In genomic region chr1:113109908-113110554, GRCh38 we compare ENCODE assay signal across 10 cellular contexts. TPM values are rescaled to one million over a fixed set of nuclear protein-coding genes. Genes with fewer than 3 reads are reported as not detected.
A peak's percentile ranks its signal among the peaks of the same experiment; 100 is the strongest.
DNase-seq lines count a peak whose midpoint lies in the region; ATAC-seq and TF ChIP-seq lines count a peak whose summit lies in the region.
"Had no signal": no experiment of that assay in that cellular context is flagged by ENCODE, and none has a peak within 500 bp of the region (broad histone marks: within the 10 kb centered on the region; RNA-seq: fewer than 3 reads in every experiment).

No MANE protein-coding gene starts in this region.

- H4K8ac ChIP-seq in trophoblast cell (ENCODE audit: low read depth, low read length) = no peak overlapping the region

- no peaks in the 10 kb centered on the region for H3K27me3 Mint-ChIP-seq in activated T-cell treated with anti-CD3 and anti-CD28 coated beads, Interleukin-2, amount 50 U/mL, for 72 hours (ENCODE audit: low read depth)
- no peaks in the 10 kb centered on the region for H3K27me3 Mint-ChIP-seq in osteocyte (ENCODE audit: unreplicated experiment)
- H3K27me3 Mint-ChIP-seq: activated CD4-positive, alpha-beta T cell treated with anti-CD3 and anti-CD28 coated beads for 36 hours had no signal

- no peaks in the 10 kb centered on the region for H3K27me3 ChIP-seq in trophoblast cell (ENCODE audit: insufficient read depth, low read length)

- no peaks in the 10 kb centered on the region for H3K79me1 ChIP-seq in trophoblast cell (ENCODE audit: low read length)

- no peak overlapping the region for H3K18ac ChIP-seq in trophoblast cell (ENCODE audit: low read length)

- H3K9me3 ChIP-seq in trophoblast cell (ENCODE audit: insufficient read depth, low read depth, low read length) = no peaks in the 10 kb centered on the region

- H3K4me1 Mint-ChIP-seq in activated T-cell treated with anti-CD3 and anti-CD28 coated beads, Interleukin-2, amount 50 U/mL, for 72 hours (ENCODE audit: low read depth) = no peaks in the 10 kb centered on the region
- H3K4me1 Mint-ChIP-seq in osteocyte (ENCODE audit: unreplicated experiment) = no peaks in the 10 kb centered on the region
- H3K4me1 Mint-ChIP-seq: activated CD4-positive, alpha-beta T cell treated with anti-CD3 and anti-CD28 coated beads for 36 hours had no signal

- H2BK12ac ChIP-seq in trophoblast cell (ENCODE audit: low read length) = no peak overlapping the region

- H2BK120ac ChIP-seq in trophoblast cell (ENCODE audit: insufficient read depth, low read length, poor library complexity) = no peak overlapping the region

- DNase-seq in Daoy (ENCODE audit: low read depth) (peak; percentile 93), glomerular endothelial cell (ENCODE audit: extremely low read depth, low read depth, low spot score) (peak; percentile 5), trophoblast cell (peak; percentile 86 to 92), activated gamma-delta T cell treated with Interleukin-2 at 50 U/mL for 16 hours (no peak), osteocyte (ENCODE audit: extremely low spot score, unreplicated experiment) (no peak)
- DNase-seq in activated T-cell treated with anti-CD3 and anti-CD28 coated beads, Interleukin-2, amount 50 U/mL, for 72 hours = no peak
- DNase-seq in activated naive CD4-positive, alpha-beta T cell (lab: John Stamatoyannopoulos, UW) = no peak
- DNase-seq: activated CD4-positive, alpha-beta T cell treated with anti-CD3 and anti-CD28 coated beads for 36 hours; DMS79 had no signal

- H3K36me3 Mint-ChIP-seq in activated T-cell treated with anti-CD3 and anti-CD28 coated beads, Interleukin-2, amount 50 U/mL, for 72 hours (ENCODE audit: insufficient read depth in 2 of 2) = peaks cover 7 to 23% of the 10 kb centered on the region in 2 donors
- peaks cover 40% of the 10 kb centered on the region for H3K36me3 Mint-ChIP-seq in osteocyte (ENCODE audit: unreplicated experiment)

- no peak for TF ChIP-seq CTCF in osteocyte (IDR thresholded peaks at IDR 0.05)

- H3K4me2 ChIP-seq in trophoblast cell (ENCODE audit: low read length) = no peak overlapping the region

- H2AK5ac ChIP-seq in trophoblast cell (ENCODE audit: low read length) = no peak overlapping the region

- H3K9ac ChIP-seq in trophoblast cell (ENCODE audit: low read length) = no peak overlapping the region

- no peak overlapping the region for H3K27ac Mint-ChIP-seq in activated T-cell treated with anti-CD3 and anti-CD28 coated beads, Interleukin-2, amount 50 U/mL, for 72 hours
- no peak overlapping the region for H3K27ac Mint-ChIP-seq in osteocyte (ENCODE audit: unreplicated experiment)
- H3K27ac Mint-ChIP-seq: activated CD4-positive, alpha-beta T cell treated with anti-CD3 and anti-CD28 coated beads for 36 hours had no signal

- H4K12ac ChIP-seq in trophoblast cell (ENCODE audit: low read depth, low read length) = no peak overlapping the region

- no peak overlapping the region for H3K4ac ChIP-seq in trophoblast cell (ENCODE audit: low read depth, low read length)

- peaks cover 34 to 38% of the 10 kb centered on the region in 2 experiments for H3K36me3 ChIP-seq in trophoblast cell (ENCODE audit: control insufficient read depth in 1 of 2, insufficient read depth in 2 of 2, low read length in 2 of 2)

- H3K4me3 ChIP-seq in trophoblast cell (ENCODE audit: low read depth, low read length) = no peak overlapping the region

- H3K14ac ChIP-seq in trophoblast cell (ENCODE audit: low read length) = no peak overlapping the region

- no peak overlapping the region for H3K23ac ChIP-seq in trophoblast cell (ENCODE audit: low read length)

- no peak overlapping the region for H2AFZ ChIP-seq in trophoblast cell (ENCODE audit: insufficient read depth, low read length, poor library complexity)

- H3K27ac ChIP-seq in trophoblast cell (ENCODE audit: low read depth, low read length) = no peak overlapping the region

- H4K91ac ChIP-seq in trophoblast cell (ENCODE audit: low read depth, low read length) = no peak overlapping the region

- no CpG with 5 or more reads among the region's 5 CpGs for WGBS in trophoblast cell (ENCODE audit: extremely low coverage, insufficient coverage, insufficient read length)

- H3K4me3 Mint-ChIP-seq in activated T-cell treated with anti-CD3 and anti-CD28 coated beads, Interleukin-2, amount 50 U/mL, for 72 hours = no peak overlapping the region
- H3K4me3 Mint-ChIP-seq in osteocyte (ENCODE audit: unreplicated experiment) = no peak overlapping the region
- H3K4me3 Mint-ChIP-seq: activated CD4-positive, alpha-beta T cell treated with anti-CD3 and anti-CD28 coated beads for 36 hours had no signal

- H3K9me3 Mint-ChIP-seq in activated T-cell treated with anti-CD3 and anti-CD28 coated beads, Interleukin-2, amount 50 U/mL, for 72 hours = no peaks in the 10 kb centered on the region
- H3K9me3 Mint-ChIP-seq in osteocyte (ENCODE audit: unreplicated experiment) = no peaks in the 10 kb centered on the region

- H2BK5ac ChIP-seq in trophoblast cell (ENCODE audit: low read depth, low read length, poor library complexity) = no peak overlapping the region

- H3K79me2 ChIP-seq in trophoblast cell (ENCODE audit: control insufficient read depth, insufficient read depth, low read length, poor library complexity) = no peaks in the 10 kb centered on the region

- H3K4me1 ChIP-seq in trophoblast cell (ENCODE audit: control insufficient read depth in 1 of 2, insufficient read depth in 2 of 2, low read length in 2 of 2) = no peaks in the 10 kb centered on the region

- peak; percentile 99 for ATAC-seq in SK-N-SH treated with all-trans-retinoic acid at 6 μM for 48 hours
- ATAC-seq in activated T-cell treated with anti-CD3 and anti-CD28 coated beads, Interleukin-2, amount 50 U/mL, for 72 hours (replicated peaks in 1 of 2) = no peak
- ATAC-seq: activated CD4-positive, alpha-beta T cell treated with anti-CD3 and anti-CD28 coated beads for 36 hours had no signal

TF ChIP-seq in SK-N-SH treated with all-trans-retinoic acid at 6 μM for 48 hours, 23 proteins besides CTCF, POLR2A, EP300 and RAD21:
- TF ChIP-seq OSR1 (CRISPR knock-in tag; IDR thresholded peaks at IDR 0.05) (no peak), ISL1 (CRISPR knock-in tag; IDR thresholded peaks at IDR 0.05) (0 out of 2 replicates have a peak, but pooled peaks have one; percentile 6)

RNA-seq across cellular contexts. Expression of gene LRIG2, which starts 37.0 kb away (rescaled TPM):
- 5.0 and 8.6 TPM in 2 replicates for total RNA-seq in Daoy (2014; rRNA removed; shearing (Covaris generic))
- 7.8 and 20.9 TPM in 2 replicates for total RNA-seq in glomerular endothelial cell
- 5.2 and 6.0 TPM in 2 replicates for polyA plus RNA-seq in trophoblast cell (2013)
- total RNA-seq in activated T-cell treated with anti-CD3 and anti-CD28 coated beads, Interleukin-2, amount 50 U/mL, for 72 hours = 10 to 100 TPM; 11.5 to 14.7 TPM
- total RNA-seq in osteocyte = 13.8 and 14.5 TPM in 2 replicates

Comparison
In these comparisons a context has a peak if more than half of its experiments do, and no peak if none do; other contexts are left out.
1. DNase-seq: peak in Daoy (single experiment), glomerular endothelial cell (single experiment) and trophoblast cell (2 of 2); none in activated T-cell treated with anti-CD3 and anti-CD28 coated beads, Interleukin-2, amount 50 U/mL, for 72 hours (0 of 2), activated naive CD4-positive, alpha-beta T cell (0 of 4), activated gamma-delta T cell treated with Interleukin-2 at 50 U/mL for 16 hours (single experiment) and osteocyte (single experiment).